ENCODE assay signal across 1 cellular context in genomic region chr1:26692211-26692792, GRCh38.
A peak's percentile ranks its signal among the peaks of the same experiment; 100 is the strongest.
TF ChIP-seq lines count a peak whose summit lies in the region.

No MANE protein-coding gene starts in this region.

TF ChIP-seq in K562, 482 proteins besides CTCF, POLR2A, EP300 and RAD21 (continued from another document and continues in another):
- no peak for TF ChIP-seq KAT7 (CRISPR knock-in tag; IDR thresholded peaks at IDR 0.05; ENCODE audit: borderline replicate concordance)
- no peak for TF ChIP-seq GATA2 (CRISPR knock-in tag; IDR thresholded peaks at IDR 0.05)
- peak; percentile 98 for TF ChIP-seq FOXM1 (IDR thresholded peaks at IDR 0.05; ENCODE audit: low read depth)
- TF ChIP-seq FOXM1 (CRISPR knock-in tag; IDR thresholded peaks at IDR 0.05; ENCODE audit: low read depth) = no peak
- no peak for TF ChIP-seq ZBTB9 (CRISPR knock-in tag; IDR thresholded peaks at IDR 0.05)
- TF ChIP-seq, protein P1, sequence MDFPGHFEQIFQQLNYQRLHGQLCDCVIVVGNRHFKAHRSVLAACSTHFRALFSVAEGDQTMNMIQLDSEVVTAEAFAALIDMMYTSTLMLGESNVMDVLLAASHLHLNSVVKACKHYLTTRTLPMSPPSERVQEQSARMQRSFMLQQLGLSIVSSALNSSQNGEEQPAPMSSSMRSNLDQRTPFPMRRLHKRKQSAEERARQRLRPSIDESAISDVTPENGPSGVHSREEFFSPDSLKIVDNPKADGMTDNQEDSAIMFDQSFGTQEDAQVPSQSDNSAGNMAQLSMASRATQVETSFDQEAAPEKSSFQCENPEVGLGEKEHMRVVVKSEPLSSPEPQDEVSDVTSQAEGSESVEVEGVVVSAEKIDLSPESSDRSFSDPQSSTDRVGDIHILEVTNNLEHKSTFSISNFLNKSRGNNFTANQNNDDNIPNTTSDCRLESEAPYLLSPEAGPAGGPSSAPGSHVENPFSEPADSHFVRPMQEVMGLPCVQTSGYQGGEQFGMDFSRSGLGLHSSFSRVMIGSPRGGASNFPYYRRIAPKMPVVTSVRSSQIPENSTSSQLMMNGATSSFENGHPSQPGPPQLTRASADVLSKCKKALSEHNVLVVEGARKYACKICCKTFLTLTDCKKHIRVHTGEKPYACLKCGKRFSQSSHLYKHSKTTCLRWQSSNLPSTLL (IDR thresholded peaks at IDR 0.05) = no peak
- 0 out of 2 replicates have a peak, but pooled peaks have one; percentile 58 for TF ChIP-seq PTBP1 (IDR thresholded peaks at IDR 0.05; ENCODE audit: low read depth, low read length)
- TF ChIP-seq TSC22D4 (tag; IDR thresholded peaks at IDR 0.05) = no peak
- no peak for TF ChIP-seq FOXA3 (CRISPR knock-in tag; conservative IDR thresholded peaks at IDR 0.05 in 1 of 2, IDR thresholded peaks at IDR 0.05 in 1 of 2)
- TF ChIP-seq NKRF (IDR thresholded peaks at IDR 0.05; ENCODE audit: borderline replicate concordance) = no peak
- TF ChIP-seq NELFE (IDR thresholded peaks at IDR 0.05; ENCODE audit: insufficient read depth, insufficient read length) = no peak
- no peak for TF ChIP-seq ZNF77 (CRISPR knock-in tag; IDR thresholded peaks at IDR 0.05)
- TF ChIP-seq BRD4 (IDR thresholded peaks at IDR 0.05) = peak; percentile 76; the same call in 1 of the 2 replicates
- TF ChIP-seq ZC3H11A (IDR thresholded peaks at IDR 0.05; ENCODE audit: low read depth, low read length) = no peak
- TF ChIP-seq KHSRP (IDR thresholded peaks at IDR 0.05) = no peak
- TF ChIP-seq, protein P2, sequence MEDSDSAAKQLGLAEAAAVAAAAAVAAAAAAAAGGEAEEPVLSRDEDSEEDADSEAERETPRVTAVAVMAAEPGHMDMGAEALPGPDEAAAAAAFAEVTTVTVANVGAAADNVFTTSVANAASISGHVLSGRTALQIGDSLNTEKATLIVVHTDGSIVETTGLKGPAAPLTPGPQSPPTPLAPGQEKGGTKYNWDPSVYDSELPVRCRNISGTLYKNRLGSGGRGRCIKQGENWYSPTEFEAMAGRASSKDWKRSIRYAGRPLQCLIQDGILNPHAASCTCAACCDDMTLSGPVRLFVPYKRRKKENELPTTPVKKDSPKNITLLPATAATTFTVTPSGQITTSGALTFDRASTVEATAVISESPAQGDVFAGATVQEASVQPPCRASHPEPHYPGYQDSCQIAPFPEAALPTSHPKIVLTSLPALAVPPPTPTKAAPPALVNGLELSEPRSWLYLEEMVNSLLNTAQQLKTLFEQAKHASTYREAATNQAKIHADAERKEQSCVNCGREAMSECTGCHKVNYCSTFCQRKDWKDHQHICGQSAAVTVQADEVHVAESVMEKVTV (CRISPR knock-in tag; IDR thresholded peaks at IDR 0.05) = no peak
- TF ChIP-seq E2F8 (IDR thresholded peaks at IDR 0.05; ENCODE audit: low read depth, partially characterized antibody) = peak; percentile 74
- TF ChIP-seq BDP1 (IDR thresholded peaks at IDR 0.05; ENCODE audit: insufficient read depth, insufficient read length) = no peak
- TF ChIP-seq CBX8 (IDR thresholded peaks at IDR 0.05; ENCODE audit: borderline replicate concordance, extremely low read depth, low read depth, low read length, poor library complexity, severe bottlenecking) = no peak
- no peak for TF ChIP-seq NR2C1 (IDR thresholded peaks at IDR 0.05)
- TF ChIP-seq NR2C1 (tag; IDR thresholded peaks at IDR 0.05) = no peak
- no peak for TF ChIP-seq XRCC4 (IDR thresholded peaks at IDR 0.05; ENCODE audit: extremely low read depth, insufficient read depth, insufficient read length)
- no peak; the same call in 1 of the 2 replicates for TF ChIP-seq TCF7 (IDR thresholded peaks at IDR 0.05; ENCODE audit: borderline replicate concordance)
- no peak for TF ChIP-seq NR0B1 (IDR thresholded peaks at IDR 0.05; ENCODE audit: partially characterized antibody)
- TF ChIP-seq CBX2 (IDR thresholded peaks at IDR 0.05; ENCODE audit: insufficient read depth, low read length, poor library complexity, severe bottlenecking) = no peak
- TF ChIP-seq FUS (optimal IDR thresholded peaks at IDR 0.05; ENCODE audit: low read depth, low read length) = no peak
- TF ChIP-seq CBX5 (IDR thresholded peaks at IDR 0.05; ENCODE audit: borderline replicate concordance, low read depth) = 0 out of 2 replicates have a peak, but pooled peaks have one; percentile 9
- TF ChIP-seq ZNF583 (CRISPR knock-in tag; IDR thresholded peaks at IDR 0.05) = no peak
- no peak for TF ChIP-seq ZBTB7A (IDR thresholded peaks at IDR 0.05; ENCODE audit: borderline replicate concordance, control insufficient read depth, low read depth, low read length)
- TF ChIP-seq FOXK2 (conservative IDR thresholded peaks at IDR 0.05 in 1 of 2, IDR thresholded peaks at IDR 0.05 in 1 of 2; ENCODE audit: low read depth in 2 of 2) = peak; percentile 52 to 63
- TF ChIP-seq, protein P3, sequence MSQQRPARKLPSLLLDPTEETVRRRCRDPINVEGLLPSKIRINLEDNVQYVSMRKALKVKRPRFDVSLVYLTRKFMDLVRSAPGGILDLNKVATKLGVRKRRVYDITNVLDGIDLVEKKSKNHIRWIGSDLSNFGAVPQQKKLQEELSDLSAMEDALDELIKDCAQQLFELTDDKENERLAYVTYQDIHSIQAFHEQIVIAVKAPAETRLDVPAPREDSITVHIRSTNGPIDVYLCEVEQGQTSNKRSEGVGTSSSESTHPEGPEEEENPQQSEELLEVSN (IDR thresholded peaks at IDR 0.05; ENCODE audit: borderline replicate concordance in 1 of 2, extremely low read depth in 1 of 2, insufficient read depth in 1 of 2, insufficient read length in 1 of 2, low read depth in 1 of 2, low read length in 1 of 2, poor library complexity in 1 of 2, severe bottlenecking in 1 of 2) = peak; percentile 42 to 70
- peak; percentile 56; the same call in 1 of the 2 replicates for TF ChIP-seq NFRKB (IDR thresholded peaks at IDR 0.05; ENCODE audit: low read depth)
- TF ChIP-seq CHD2 (IDR thresholded peaks at IDR 0.05; ENCODE audit: low read depth, low read length) = no peak
- TF ChIP-seq ZNF449 (CRISPR knock-in tag; IDR thresholded peaks at IDR 0.05) = no peak
- TF ChIP-seq GABPA (tag; conservative IDR thresholded peaks at IDR 0.05; ENCODE audit: low read depth) = 0 out of 2 replicates have a peak, but pooled peaks have one; percentile 39
- TF ChIP-seq FOSL1 (tag; conservative IDR thresholded peaks at IDR 0.05) = peak; percentile 66
- peak; percentile 43 for TF ChIP-seq U2AF1 (optimal IDR thresholded peaks at IDR 0.05; ENCODE audit: low read depth, low read length)
- TF ChIP-seq, protein P4, sequence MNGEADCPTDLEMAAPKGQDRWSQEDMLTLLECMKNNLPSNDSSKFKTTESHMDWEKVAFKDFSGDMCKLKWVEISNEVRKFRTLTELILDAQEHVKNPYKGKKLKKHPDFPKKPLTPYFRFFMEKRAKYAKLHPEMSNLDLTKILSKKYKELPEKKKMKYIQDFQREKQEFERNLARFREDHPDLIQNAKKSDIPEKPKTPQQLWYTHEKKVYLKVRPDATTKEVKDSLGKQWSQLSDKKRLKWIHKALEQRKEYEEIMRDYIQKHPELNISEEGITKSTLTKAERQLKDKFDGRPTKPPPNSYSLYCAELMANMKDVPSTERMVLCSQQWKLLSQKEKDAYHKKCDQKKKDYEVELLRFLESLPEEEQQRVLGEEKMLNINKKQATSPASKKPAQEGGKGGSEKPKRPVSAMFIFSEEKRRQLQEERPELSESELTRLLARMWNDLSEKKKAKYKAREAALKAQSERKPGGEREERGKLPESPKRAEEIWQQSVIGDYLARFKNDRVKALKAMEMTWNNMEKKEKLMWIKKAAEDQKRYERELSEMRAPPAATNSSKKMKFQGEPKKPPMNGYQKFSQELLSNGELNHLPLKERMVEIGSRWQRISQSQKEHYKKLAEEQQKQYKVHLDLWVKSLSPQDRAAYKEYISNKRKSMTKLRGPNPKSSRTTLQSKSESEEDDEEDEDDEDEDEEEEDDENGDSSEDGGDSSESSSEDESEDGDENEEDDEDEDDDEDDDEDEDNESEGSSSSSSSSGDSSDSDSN (IDR thresholded peaks at IDR 0.05; ENCODE audit: borderline replicate concordance in 1 of 2, low read depth in 2 of 2, low read length in 2 of 2) = peak; percentile 46 to 93; a peak in 2 of 4 replicates
- no peak for TF ChIP-seq POLR3G (IDR thresholded peaks at IDR 0.05; ENCODE audit: extremely low read depth, insufficient read length, insufficient replicate concordance)
- no peak for TF ChIP-seq SRSF7 (optimal IDR thresholded peaks at IDR 0.05; ENCODE audit: low read depth, low read length)
- no peak for TF ChIP-seq HLTF (IDR thresholded peaks at IDR 0.05)
- TF ChIP-seq THRB (CRISPR knock-in tag; conservative IDR thresholded peaks at IDR 0.05) = no peak
- no peak for TF ChIP-seq BHLHE40 (IDR thresholded peaks at IDR 0.05; ENCODE audit: low read length)
- TF ChIP-seq HINFP (tag; conservative IDR thresholded peaks at IDR 0.05; ENCODE audit: low read depth) = no peak
- TF ChIP-seq ZNF408 (CRISPR knock-in tag; IDR thresholded peaks at IDR 0.05; ENCODE audit: low read depth) = no peak
